ENCODE assay signal across 8 cellular contexts in genomic region chr3:179149239-179149887, GRCh38. TPM values are rescaled to one million over a fixed set of nuclear protein-coding genes. Genes with fewer than 3 reads are reported as not detected.
A peak's percentile ranks its signal among the peaks of the same experiment; 100 is the strongest.
DNase-seq lines count a peak whose midpoint lies in the region; ATAC-seq and TF ChIP-seq lines count a peak whose summit lies in the region.

No MANE protein-coding gene starts in this region.

- peak overlapping the region; percentile 84 for H3K4me2 ChIP-seq in DOHH2 (ENCODE audit: low read length)
- peak overlapping the region; percentile 90 for H3K4me2 ChIP-seq in MM.1S (ENCODE audit: low read depth, low read length)
- peak overlapping the region; percentile 91 for H3K4me2 ChIP-seq in mesendoderm (ENCODE audit: low read length)

- H3K4me3 ChIP-seq in DOHH2 (ENCODE audit: low read length) (peak overlapping the region; percentile 85), MM.1S (ENCODE audit: low read length) (peak overlapping the region; percentile 91), WERI-Rb-1 (ENCODE audit: low read depth, low read length) (peak overlapping the region; percentile 67), ectodermal cell (ENCODE audit: insufficient read depth, low read depth, low read length) (peak overlapping the region; percentile 81), mesendoderm (ENCODE audit: low read length) (peak overlapping the region; percentile 76)

- H2BK15ac ChIP-seq in mesendoderm (replicated peaks; ENCODE audit: low read depth), result no peak overlapping the region

- peaks cover 7% of the 10 kb centered on the region for H3K79me1 ChIP-seq in mesendoderm (ENCODE audit: low read length)

- H4K20me1 ChIP-seq in DOHH2 (ENCODE audit: control insufficient read depth, insufficient read depth, low read depth, low read length) (peaks cover 14% of the 10 kb centered on the region), MM.1S (ENCODE audit: insufficient read depth, low read length) (peaks cover 5% of the 10 kb centered on the region)

- H3K79me2 ChIP-seq in DOHH2 (ENCODE audit: control insufficient read depth, low read length) (peaks cover 60% of the 10 kb centered on the region), MM.1S (ENCODE audit: low read length) (peaks cover 56% of the 10 kb centered on the region), mesendoderm (ENCODE audit: control insufficient read depth, insufficient read depth, low read length) (peaks cover 28% of the 10 kb centered on the region)

- H3K27ac Mint-ChIP-seq in stimulated activated naive B cell treated with anti-CD40 and anti-IgM and Interleukin-4, amounts not matched to agents 10 μg/mL and 1 μg/mL and 100 μg/mL, for 72 hours, result peak overlapping the region; percentile 99

- H3K4me1 Mint-ChIP-seq in stimulated activated naive B cell treated with anti-CD40 and anti-IgM and Interleukin-4, amounts not matched to agents 10 μg/mL and 1 μg/mL and 100 μg/mL, for 72 hours, result peaks cover 23 to 36% of the 10 kb centered on the region in 2 donors

- DNase-seq in MM.1S, result peak; percentile 46
- no peak for DNase-seq in WERI-Rb-1
- DNase-seq in mesendoderm, result no peak
- DNase-seq in stimulated activated naive B cell treated with anti-CD40 and anti-IgM and Interleukin-4, amounts not matched to agents 10 μg/mL and 1 μg/mL and 100 μg/mL, for 72 hours, result peak; percentile 71
- no peak for DNase-seq in MV-4-11 (lab: John Stamatoyannopoulos, UW)

- no peak overlapping the region for H4K8ac ChIP-seq in mesendoderm (ENCODE audit: low read depth, low read length)

- peaks cover 2% of the 10 kb centered on the region; the same call in 1 of the 2 replicates for H3K36me3 ChIP-seq in DOHH2 (ENCODE audit: control insufficient read depth, low read length)
- no peaks in the 10 kb centered on the region for H3K36me3 ChIP-seq in MM.1S (replicated peaks; ENCODE audit: insufficient read depth, low read length)
- H3K36me3 ChIP-seq in WERI-Rb-1, result no peaks in the 10 kb centered on the region
- no peaks in the 10 kb centered on the region for H3K36me3 ChIP-seq in ectodermal cell (ENCODE audit: control insufficient read depth, insufficient read depth, low read length)
- no peaks in the 10 kb centered on the region for H3K36me3 ChIP-seq in mesendoderm (ENCODE audit: control insufficient read depth, insufficient read depth, low read length)

- peak overlapping the region; percentile 91 for H2AFZ ChIP-seq in MM.1S (ENCODE audit: low read length)

- no peak overlapping the region for H2AK5ac ChIP-seq in mesendoderm (ENCODE audit: low read length)

- no peaks in the 10 kb centered on the region for H3K27me3 Mint-ChIP-seq in stimulated activated naive B cell treated with anti-CD40 and anti-IgM and Interleukin-4, amounts not matched to agents 10 μg/mL and 1 μg/mL and 100 μg/mL, for 72 hours

- H3K9me2 ChIP-seq in DOHH2 (replicated peaks; ENCODE audit: control insufficient read depth, low read length), result no peaks in the 10 kb centered on the region
- no peaks in the 10 kb centered on the region for H3K9me2 ChIP-seq in MM.1S (replicated peaks; ENCODE audit: insufficient read depth, low read length)

- WGBS in ectodermal cell, 2 experiments, result 9% methylated on average over 17 of the region's 17 CpGs
- WGBS in mesendoderm (ENCODE audit: extremely low coverage, insufficient coverage, low lambda C conversion rate), result no CpG with 5 or more reads among the region's 17 CpGs

- ATAC-seq in GM21737 (IDR thresholded peaks at IDR 0.05; ENCODE audit: unreplicated experiment), result peak; percentile 23
- peak; percentile 60 to 64 for ATAC-seq in stimulated activated naive B cell treated with anti-CD40 and anti-IgM and Interleukin-4, amounts not matched to agents 10 μg/mL and 1 μg/mL and 100 μg/mL, for 72 hours (replicated peaks)

- peak overlapping the region; percentile 25 for H3K18ac ChIP-seq in mesendoderm (ENCODE audit: low read length)

- peak overlapping the region in 1 of 2 donors; percentile 99 for H3K4me3 Mint-ChIP-seq in stimulated activated naive B cell treated with anti-CD40 and anti-IgM and Interleukin-4, amounts not matched to agents 10 μg/mL and 1 μg/mL and 100 μg/mL, for 72 hours

- TF ChIP-seq CTCF in DOHH2 (IDR thresholded peaks at IDR 0.05; ENCODE audit: low read depth, low read length, poor library complexity, severe bottlenecking) (no peak), MM.1S (IDR thresholded peaks at IDR 0.05; ENCODE audit: low read length) (no peak), WERI-Rb-1 (IDR thresholded peaks at IDR 0.05; ENCODE audit: low read depth, low read length) (no peak)

- no peak overlapping the region for H2BK120ac ChIP-seq in mesendoderm (ENCODE audit: low read depth, low read length)

- peak overlapping the region; percentile 75 for H3K23ac ChIP-seq in mesendoderm (ENCODE audit: low read length)

- peak overlapping the region; percentile 68 for H3K27ac ChIP-seq in DOHH2 (ENCODE audit: low read depth, low read length)
- peak overlapping the region; percentile 75; the same call in 1 of the 2 replicates for H3K27ac ChIP-seq in MM.1S (ENCODE audit: low read length)
- peak overlapping the region; percentile 85 for H3K27ac ChIP-seq in WERI-Rb-1
- H3K27ac ChIP-seq in ectodermal cell (ENCODE audit: insufficient read depth, low read depth, low read length, poor library complexity, severe bottlenecking), result no peak overlapping the region
- peak overlapping the region; percentile 99 for H3K27ac ChIP-seq in mesendoderm (ENCODE audit: low read depth, low read length)

- H3K56ac ChIP-seq in mesendoderm (ENCODE audit: low read length), result peak overlapping the region; percentile 96

- peaks cover 0 to 1% of the 10 kb centered on the region in 2 donors for H3K9me3 Mint-ChIP-seq in stimulated activated naive B cell treated with anti-CD40 and anti-IgM and Interleukin-4, amounts not matched to agents 10 μg/mL and 1 μg/mL and 100 μg/mL, for 72 hours

- H2BK5ac ChIP-seq in mesendoderm (ENCODE audit: low read length), result no peak overlapping the region

- H3K4ac ChIP-seq in mesendoderm (ENCODE audit: low read depth, low read length), result no peak overlapping the region

- H3K9ac ChIP-seq in MM.1S (ENCODE audit: low read length) (peak overlapping the region; percentile 77), mesendoderm (ENCODE audit: low read length) (peak overlapping the region; percentile 89)

- H3K4me1 ChIP-seq in DOHH2 (ENCODE audit: control insufficient read depth, low read length) (peaks cover 26% of the 10 kb centered on the region), MM.1S (ENCODE audit: low read length) (peaks cover 16% of the 10 kb centered on the region), ectodermal cell (ENCODE audit: control insufficient read depth, insufficient read depth, low read length) (peaks cover 5% of the 10 kb centered on the region), mesendoderm (ENCODE audit: control insufficient read depth, low read depth, low read length) (no peaks in the 10 kb centered on the region)

- H3K27me3 ChIP-seq in DOHH2 (ENCODE audit: control insufficient read depth, low read length), result no peaks in the 10 kb centered on the region
- H3K27me3 ChIP-seq in MM.1S (replicated peaks; ENCODE audit: insufficient read depth, low read length), result peaks cover 9% of the 10 kb centered on the region; the same call in 1 of the 2 replicates
- no peaks in the 10 kb centered on the region for H3K27me3 ChIP-seq in WERI-Rb-1 (ENCODE audit: insufficient read depth, low read depth, severe bottlenecking)
- H3K27me3 ChIP-seq in ectodermal cell (ENCODE audit: control insufficient read depth, insufficient read depth, low read length, poor library complexity, severe bottlenecking), result no peaks in the 10 kb centered on the region
- no peaks in the 10 kb centered on the region for H3K27me3 ChIP-seq in mesendoderm (ENCODE audit: insufficient read depth, low read length, poor library complexity)

- peaks cover 3 to 4% of the 10 kb centered on the region in 2 donors for H3K36me3 Mint-ChIP-seq in stimulated activated naive B cell treated with anti-CD40 and anti-IgM and Interleukin-4, amounts not matched to agents 10 μg/mL and 1 μg/mL and 100 μg/mL, for 72 hours

- H4K5ac ChIP-seq in mesendoderm (ENCODE audit: low read length), result no peak overlapping the region

- H3K9me3 ChIP-seq in DOHH2 (ENCODE audit: control insufficient read depth, insufficient read depth, low read length) (no peaks in the 10 kb centered on the region), MM.1S (replicated peaks; ENCODE audit: insufficient read depth, low read length) (no peaks in the 10 kb centered on the region), WERI-Rb-1 (ENCODE audit: severe bottlenecking) (no peaks in the 10 kb centered on the region), ectodermal cell (ENCODE audit: control insufficient read depth, low read length) (no peaks in the 10 kb centered on the region)

- 0 out of 2 replicates have a peak, but pooled peaks cover 6% of the 10 kb centered on the region for H3F3A ChIP-seq in DOHH2 (ENCODE audit: control insufficient read depth, insufficient read depth)
- H3F3A ChIP-seq in MM.1S (ENCODE audit: insufficient read depth, low read length), result peaks cover 16% of the 10 kb centered on the region

RNA-seq across cellular contexts. Expression of gene PIK3CA, which starts 1.2 kb away (rescaled TPM):
- polyA plus RNA-seq in ectodermal cell (2013, experiment 1 of 4), result 9.5 TPM
- 9.6 TPM for polyA plus RNA-seq in ectodermal cell (2013, experiment 2 of 4)
- polyA plus RNA-seq in ectodermal cell (2013, experiment 3 of 4), result 8.7 TPM
- 10.1 TPM for polyA plus RNA-seq in ectodermal cell (2013, experiment 4 of 4)
- polyA plus RNA-seq in mesendoderm (2013, experiment 1 of 2), result 6.0 TPM
- 6.4 TPM for polyA plus RNA-seq in mesendoderm (2013, experiment 2 of 2)

Comparison
In these comparisons a context has a peak if more than half of its experiments do, and no peak if none do; other contexts are left out.
1. DNase-seq: peak in MM.1S (single experiment) and stimulated activated naive B cell treated with anti-CD40 and anti-IgM and Interleukin-4, amounts not matched to agents 10 μg/mL and 1 μg/mL and 100 μg/mL, for 72 hours (single experiment); none in WERI-Rb-1 (single experiment), mesendoderm (single experiment) and MV-4-11 (single experiment).
2. Peak in every context shown above with its lines, with median percentiles within 50 percentile points of each other: H3K4me2 ChIP-seq and H3K4me3 ChIP-seq.